Comparison of ENCODE assay signal across 8 cellular contexts in genomic region chr14:35121026-35121886, GRCh38. TPM values are rescaled to one million over a fixed set of nuclear protein-coding genes. Genes with fewer than 3 reads are reported as not detected.
DNase-seq lines count a peak whose midpoint lies in the region; ATAC-seq, FAIRE-seq and TF ChIP-seq lines count a peak whose summit lies in the region.

No MANE protein-coding gene starts in this region.

- BruUV-seq in K562 (replicated peaks; lab: Mats Ljungman, UMichigan) (TSS peak; percentile 78), HepG2 (replicated peaks; lab: Mats Ljungman, UMichigan) (no TSS peak)

- TF ChIP-seq EP300 in K562 (IDR thresholded peaks at IDR 0.05; ENCODE audit: low read length) (no peak), HepG2 (IDR thresholded peaks at IDR 0.05; ENCODE audit: low read depth in 2 of 2, low read length in 2 of 2) (peak in 1 of 2 experiments; percentile 41; a peak in 1 of 4 replicates), HepG2 (CRISPR knock-in tag; IDR thresholded peaks at IDR 0.05; ENCODE audit: borderline replicate concordance) (no peak)

- H3K4me2 ChIP-seq in K562 (ENCODE audit: insufficient read depth, low read length) (peak overlapping the region; percentile 94), HepG2 (ENCODE audit: low read depth, low read length) (peak overlapping the region; percentile 86)

- peak; percentile 24 for DNase-seq in NCI-H2227 (lab: John Stamatoyannopoulos, UW; ENCODE audit: unreplicated experiment)
- no peak for DNase-seq in NCI-H2227 treated with DMSO at 0.1 percent for 48 hours (lab: John Stamatoyannopoulos, UW)
- DNase-seq in MG63: peak; percentile 15
- DNase-seq in K562 (ENCODE audit: extremely low read depth in 1 of 4, low spot score in 3 of 4): peak in 2 of 4 experiments; percentile 45 to 89
- DNase-seq in HepG2 (ENCODE audit: low spot score): no peak
- peak in 1 of 2 donors; percentile 22 for DNase-seq in tibial artery
- no peak for DNase-seq in posterior vena cava (ENCODE audit: low spot score)

- CTCF ChIA-PET in K562 (lab: Yijun Ruan, JAX; ENCODE audit: low intra/inter-chr PET ratio) (no interaction called here), HepG2 (lab: Yijun Ruan, JAX; ENCODE audit: low intra/inter-chr PET ratio, low total read pairs) (no interaction called here)

- H2AFZ ChIP-seq in K562 (ENCODE audit: low read depth, low read length) (peak overlapping the region; percentile 97), HepG2 (ENCODE audit: low read length) (peak overlapping the region; percentile 94)

- H3K36me3 ChIP-seq in MG63 (peaks cover 4% of the 10 kb centered on the region), K562 (ENCODE audit: control insufficient read depth, insufficient read depth, low read length) (peaks cover 10% of the 10 kb centered on the region; the same call in 2 of the 3 replicates), HepG2 (replicated peaks in 1 of 2; ENCODE audit: control insufficient read depth in 1 of 2, insufficient read depth in 2 of 2, low read length in 2 of 2) (peaks cover 4 to 6% of the 10 kb centered on the region in 2 experiments; a peak in 4 of 5 replicates), tibial artery (peaks cover 0 to 4% (median 0%) of the 10 kb centered on the region in 3 donors)

- no peak for TF ChIP-seq RAD21 in K562 (CRISPR knock-in tag; conservative IDR thresholded peaks at IDR 0.05 in 1 of 2, IDR thresholded peaks at IDR 0.05 in 1 of 2)
- no peak for TF ChIP-seq RAD21 in HepG2 (CRISPR knock-in tag; IDR thresholded peaks at IDR 0.05)

- ATAC-seq in K562 (no peak), HepG2 (no peak), GM21515 (IDR thresholded peaks at IDR 0.05; ENCODE audit: unreplicated experiment) (no peak)

- TF ChIP-seq CTCF in K562 (IDR thresholded peaks at IDR 0.05 in 2 of 3, conservative IDR thresholded peaks at IDR 0.05 in 1 of 3; ENCODE audit: insufficient read depth in 2 of 3, low read depth in 1 of 3, low read length in 3 of 3) (no peak), HepG2 (CRISPR knock-in tag; IDR thresholded peaks at IDR 0.05) (no peak), tibial artery (IDR thresholded peaks at IDR 0.05) (no peak)

- in situ Hi-C loops in K562 (cut with MboI) (no loop called here), HepG2 (cut with HindIII; ENCODE audit: extremely low pct_ligation_motif_present, low pct_unique_long_range_greater_than_20kb) (loop anchor here (5.0 kb wide), 1 partner anchor 286 kb away; no protein-coding TSS in a partner anchor)

- H3K9ac ChIP-seq in K562 (ENCODE audit: insufficient read depth in 1 of 2, low read depth in 2 of 2, low read length in 2 of 2) (peak overlapping the region; percentile 94 to 96), HepG2 (ENCODE audit: insufficient read depth, low read depth, low read length) (peak overlapping the region; percentile 90)

- H3K79me2 ChIP-seq in K562 (ENCODE audit: control insufficient read depth, insufficient read depth, low read length): peaks cover 47% of the 10 kb centered on the region
- peaks cover 39% of the 10 kb centered on the region for H3K79me2 ChIP-seq in HepG2 (ENCODE audit: insufficient read depth, low read length)

- peak; percentile 69; the same call in 1 of the 2 replicates for TF ChIP-seq POLR2A in K562 (conservative IDR thresholded peaks at IDR 0.05)
- no peak for TF ChIP-seq POLR2A in HepG2 (IDR thresholded peaks at IDR 0.05; ENCODE audit: insufficient read depth in 1 of 2, low read depth in 2 of 2, low read length in 2 of 2)

- FAIRE-seq in K562 (lab: Jason Lieb, UNC) (peak; percentile 23), HepG2 (lab: Jason Lieb, UNC) (peak; percentile 79)

- peak overlapping the region; percentile 99 for H3K27ac ChIP-seq in K562 (ENCODE audit: extremely low read depth, low read depth, low read length)
- peak overlapping the region; percentile 91 for H3K27ac ChIP-seq in HepG2 (ENCODE audit: extremely low read length, insufficient read depth, low read length)
- peak overlapping the region; percentile 85 to 93 for H3K27ac ChIP-seq in tibial artery

- 2% methylated on average over 25 of the region's 34 CpGs for WGBS in K562 (ENCODE audit: insufficient coverage, low coverage, missing lambda C conversion rate)
- WGBS in HepG2 (ENCODE audit: low lambda C conversion rate): 52% methylated on average over 34 of the region's 34 CpGs

- no peaks in the 10 kb centered on the region for H3K27me3 ChIP-seq in MG63
- H3K27me3 ChIP-seq in K562 (ENCODE audit: control insufficient read depth in 2 of 2, insufficient read depth in 2 of 2, low read length in 2 of 2): no peaks in the 10 kb centered on the region
- peaks cover 0 to 5% of the 10 kb centered on the region in 2 experiments; a peak in 2 of 5 replicates for H3K27me3 ChIP-seq in HepG2 (ENCODE audit: control insufficient read depth in 1 of 2, insufficient read depth in 2 of 2, low read length in 2 of 2)
- no peaks in the 10 kb centered on the region for H3K27me3 ChIP-seq in tibial artery

- H3K4me3 ChIP-seq in MG63: peak overlapping the region; percentile 66
- peak overlapping the region; percentile 62 for H3K4me3 ChIP-seq in K562
- H3K4me3 ChIP-seq in HepG2 (replicated peaks in 1 of 3; ENCODE audit: insufficient read depth in 1 of 3, low read depth in 2 of 3, low read length in 3 of 3): peak overlapping the region; percentile 82 to 97 (median 86)
- peak overlapping the region; percentile 61 to 66 for H3K4me3 ChIP-seq in tibial artery

- POLR2A ChIA-PET in K562 (lab: Yijun Ruan, JAX): interaction anchor here (0.6 to 1.7 kb wide), 10 partner anchors 9 to 699 kb away, joined by 3 to 6 read pairs (median 4); partner anchors contain the start of genes CFL2, FAM177A1 and NFKBIA
- POLR2A ChIA-PET in HepG2 (lab: Yijun Ruan, JAX): interaction anchor here (0.5 to 4.5 kb wide), 33 partner anchors 10 to 705 kb away, joined by 3 to 78 read pairs (median 4); partner anchors contain the start of genes BAZ1A, BRMS1L, FAM177A1 and NFKBIA

- H3K9me1 ChIP-seq in K562 (ENCODE audit: control insufficient read depth, insufficient read depth, low read length): no peaks in the 10 kb centered on the region

- peaks cover 4 to 9% of the 10 kb centered on the region in 2 experiments; a peak in 3 of 5 replicates for H3K4me1 ChIP-seq in K562 (replicated peaks in 1 of 2; ENCODE audit: control insufficient read depth in 2 of 2, insufficient read depth in 2 of 2, low read length in 2 of 2)
- H3K4me1 ChIP-seq in HepG2 (ENCODE audit: insufficient read depth, low read length): peaks cover 65% of the 10 kb centered on the region
- peaks cover 3 to 49% (median 25%) of the 10 kb centered on the region in 4 donors for H3K4me1 ChIP-seq in tibial artery

- H3K9me3 ChIP-seq in MG63 (no peaks in the 10 kb centered on the region), K562 (replicated peaks; ENCODE audit: control insufficient read depth, insufficient read depth, low read depth, low read length) (no peaks in the 10 kb centered on the region), HepG2 (ENCODE audit: low read length) (no peaks in the 10 kb centered on the region), tibial artery (no peaks in the 10 kb centered on the region)

- intact Hi-C loops in K562 (cut with micrococcal nuclease): loop anchor here (5.0 to 10.0 kb wide), 2 partner anchors 139 to 246 kb away; partner anchors contain the start of genes BAZ1A and SRP54
- intact Hi-C loops in HepG2 (cut with micrococcal nuclease; ENCODE audit: unreplicated experiment): loop anchor here (10.0 kb wide), 2 partner anchors 446 to 684 kb away; partner anchors contain the start of gene RALGAPA1
- intact Hi-C loops in tibial artery (cut with DNase I; ENCODE audit: low total_unique reads): loop anchor here (5.0 kb wide), 3 partner anchors 74 to 286 kb away; partner anchors contain the start of genes FAM177A1 and SRP54
- intact Hi-C loops in posterior vena cava (cut with DNase I): loop anchor here in 1 of 2 donors (10.0 kb wide), 1 partner anchor 294 kb away; no protein-coding TSS in a partner anchor

- no peaks in the 10 kb centered on the region for H4K20me1 ChIP-seq in K562 (replicated peaks; ENCODE audit: control insufficient read depth, insufficient read depth, low read length)
- H4K20me1 ChIP-seq in HepG2 (ENCODE audit: insufficient read depth, low read length): no peaks in the 10 kb centered on the region

RNA-seq across cellular contexts. Expression of gene PPP2R3C, which starts 0.5 kb away (rescaled TPM):
- total RNA-seq in MG63 (2014; rRNA removed; shearing (Covaris generic); ENCODE audit: low replicate concordance): 13.3 and 18.0 TPM in 2 replicates
- 14.8 and 29.4 TPM in 2 replicates for total RNA-seq in K562 (2011; cell fraction: chromatin; rRNA removed; ENCODE audit: low replicate concordance)
- total RNA-seq in K562 (2011; cell fraction: nucleolus; rRNA removed): 11.2 and 11.7 TPM in 2 replicates
- 18.0 and 26.2 TPM in 2 replicates for total RNA-seq in K562 (2011; cell fraction: nucleoplasm; rRNA removed)
- total RNA-seq in K562 (2014; rRNA removed): 22.7 and 28.9 TPM in 2 replicates
- total RNA-seq in K562 (2014; rRNA removed; fragmentation: Illumina TruSeq; extraction: Trizol): 24.0 and 24.7 TPM in 2 replicates
- 17.9 and 21.3 TPM in 2 replicates for total RNA-seq in K562 (2015; rRNA removed; fragmentation: Illumina TruSeq; extraction: Trizol)
- total RNA-seq in K562 (2021): 15.3 and 18.0 TPM in 2 replicates
- 16.1 and 22.7 TPM in 2 replicates for polyA plus RNA-seq in K562 (2011; rRNA removed)
- 3.3 and 4.4 TPM in 2 replicates for polyA plus RNA-seq in K562 (2011; cell fraction: cytosol; rRNA removed)
- 7.9 and 13.4 TPM in 2 replicates for polyA plus RNA-seq in K562 (2011; cell fraction: nucleus; rRNA removed)
- 22.4 and 29.6 TPM in 2 replicates for polyA plus RNA-seq in K562 (2012)
- 17.4 and 17.9 TPM in 2 replicates for polyA plus RNA-seq in K562 (2014; fragmentation: Illumina TruSeq; extraction: Trizol)
- polyA plus RNA-seq in K562 (2014; fragmentation: Nextera tagmentation; extraction: Ambion mirVana): 10 to 100 TPM; 41.9 to 43.3 TPM
- polyA plus RNA-seq in K562 (2014; rRNA removed): 14.7 and 17.2 TPM in 2 replicates
- 13.0 and 13.7 TPM in 2 replicates for polyA minus RNA-seq in K562 (2011; rRNA and poly(A)+ RNA removed)
- polyA minus RNA-seq in K562 (2011; cell fraction: cytosol; rRNA and poly(A)+ RNA removed): 4.6 and 5.6 TPM in 2 replicates
- polyA minus RNA-seq in K562 (2011; cell fraction: nucleus; rRNA and poly(A)+ RNA removed): 4.7 and 6.2 TPM in 2 replicates
- total RNA-seq in HepG2 (2016; rRNA removed; fragmentation: Illumina TruSeq; extraction: Trizol): 102 and 140 TPM in 2 replicates
- total RNA-seq in HepG2 (2016; cell fraction: cytosol; rRNA removed; fragmentation: Illumina TruSeq; extraction: Trizol; ENCODE audit: low read depth): 67.2 and 69.3 TPM in 2 replicates
- total RNA-seq in HepG2 (2016; cell fraction: insoluble cytoplasmic fraction; rRNA removed; fragmentation: Illumina TruSeq; extraction: Trizol): 103 and 132 TPM in 2 replicates
- 98.3 and 109 TPM in 2 replicates for total RNA-seq in HepG2 (2016; cell fraction: membrane; rRNA removed; fragmentation: Illumina TruSeq; extraction: Trizol)
- 70.1 and 86.0 TPM in 2 replicates for total RNA-seq in HepG2 (2016; cell fraction: nucleus; rRNA removed; fragmentation: Illumina TruSeq; extraction: Trizol)
- polyA plus RNA-seq in HepG2 (2011; rRNA removed): 49.5 and 63.4 TPM in 2 replicates
- 18.2 and 27.5 TPM in 2 replicates for polyA plus RNA-seq in HepG2 (2011; cell fraction: cytosol; rRNA removed)
- 44.1 and 44.3 TPM in 2 replicates for polyA plus RNA-seq in HepG2 (2011; cell fraction: nucleus; rRNA removed)
- polyA plus RNA-seq in HepG2 (2012): 81.6 and 81.7 TPM in 2 replicates
- 47.5 and 54.1 TPM in 2 replicates for polyA plus RNA-seq in HepG2 (2016; cell fraction: cytosol; fragmentation: Illumina TruSeq; extraction: Trizol; ENCODE audit: low read depth)
- 104 and 106 TPM in 2 replicates for polyA plus RNA-seq in HepG2 (2016; cell fraction: insoluble cytoplasmic fraction; fragmentation: Illumina TruSeq; extraction: Trizol; ENCODE audit: low read depth)
- 73.5 and 78.8 TPM in 2 replicates for polyA plus RNA-seq in HepG2 (2016; cell fraction: membrane; fragmentation: Illumina TruSeq; extraction: Trizol; ENCODE audit: low read depth)
- 113 and 121 TPM in 2 replicates for polyA plus RNA-seq in HepG2 (2016; cell fraction: nucleus; fragmentation: Illumina TruSeq; extraction: Trizol; ENCODE audit: insufficient read depth, low read depth)
- polyA minus RNA-seq in HepG2 (2011; rRNA and poly(A)+ RNA removed; ENCODE audit: low replicate concordance): 10.0 and 16.5 TPM in 2 replicates
- polyA minus RNA-seq in HepG2 (2011; cell fraction: cytosol; rRNA and poly(A)+ RNA removed): 18.3 and 22.6 TPM in 2 replicates
- polyA minus RNA-seq in HepG2 (2011; cell fraction: nucleus; rRNA and poly(A)+ RNA removed): 63.3 and 75.2 TPM in 2 replicates
- total RNA-seq in posterior vena cava: 10 to 100 TPM; 41.6 to 49.8 TPM

RNA-seq across cellular contexts. Expression of gene PRORP, which starts 1.1 kb away (rescaled TPM):
- 17.8 and 21.2 TPM in 2 replicates for total RNA-seq in MG63 (2014; rRNA removed; shearing (Covaris generic); ENCODE audit: low replicate concordance)
- total RNA-seq in K562 (2011; cell fraction: chromatin; rRNA removed; ENCODE audit: low replicate concordance): 29.5 and 45.8 TPM in 2 replicates
- 17.3 and 18.7 TPM in 2 replicates for total RNA-seq in K562 (2011; cell fraction: nucleolus; rRNA removed)
- total RNA-seq in K562 (2011; cell fraction: nucleoplasm; rRNA removed): 23.2 and 27.3 TPM in 2 replicates
- total RNA-seq in K562 (2014; rRNA removed): 21.9 and 23.1 TPM in 2 replicates
- 34.7 and 42.1 TPM in 2 replicates for total RNA-seq in K562 (2014; rRNA removed; fragmentation: Illumina TruSeq; extraction: Trizol)
- 36.2 and 37.0 TPM in 2 replicates for total RNA-seq in K562 (2015; rRNA removed; fragmentation: Illumina TruSeq; extraction: Trizol)
- 28.9 and 29.5 TPM in 2 replicates for total RNA-seq in K562 (2021)
- polyA plus RNA-seq in K562 (2011; rRNA removed): 31.1 and 40.2 TPM in 2 replicates
- polyA plus RNA-seq in K562 (2011; cell fraction: cytosol; rRNA removed): 18.8 and 20.3 TPM in 2 replicates
- polyA plus RNA-seq in K562 (2011; cell fraction: nucleus; rRNA removed): 23.2 and 23.8 TPM in 2 replicates
- 20.6 and 27.6 TPM in 2 replicates for polyA plus RNA-seq in K562 (2012)
- 31.0 and 45.9 TPM in 2 replicates for polyA plus RNA-seq in K562 (2014; fragmentation: Illumina TruSeq; extraction: Trizol)
- 10 to 100 TPM; 36.5 to 48.7 TPM for polyA plus RNA-seq in K562 (2014; fragmentation: Nextera tagmentation; extraction: Ambion mirVana)
- 24.6 and 28.1 TPM in 2 replicates for polyA plus RNA-seq in K562 (2014; rRNA removed)
- polyA minus RNA-seq in K562 (2011; rRNA and poly(A)+ RNA removed): 50.1 and 52.3 TPM in 2 replicates
- polyA minus RNA-seq in K562 (2011; cell fraction: cytosol; rRNA and poly(A)+ RNA removed): 13.4 and 15.4 TPM in 2 replicates
- polyA minus RNA-seq in K562 (2011; cell fraction: nucleus; rRNA and poly(A)+ RNA removed): 14.8 and 25.3 TPM in 2 replicates
- total RNA-seq in HepG2 (2016; rRNA removed; fragmentation: Illumina TruSeq; extraction: Trizol): 88.7 and 131 TPM in 2 replicates
- 13.8 and 16.8 TPM in 2 replicates for total RNA-seq in HepG2 (2016; cell fraction: cytosol; rRNA removed; fragmentation: Illumina TruSeq; extraction: Trizol; ENCODE audit: low read depth)
- total RNA-seq in HepG2 (2016; cell fraction: insoluble cytoplasmic fraction; rRNA removed; fragmentation: Illumina TruSeq; extraction: Trizol): 92.4 and 130 TPM in 2 replicates
- 35.4 and 42.4 TPM in 2 replicates for total RNA-seq in HepG2 (2016; cell fraction: membrane; rRNA removed; fragmentation: Illumina TruSeq; extraction: Trizol)
- 90.7 and 94.1 TPM in 2 replicates for total RNA-seq in HepG2 (2016; cell fraction: nucleus; rRNA removed; fragmentation: Illumina TruSeq; extraction: Trizol)
- polyA plus RNA-seq in HepG2 (2011; rRNA removed): 39.5 and 48.9 TPM in 2 replicates
- 31.7 and 35.0 TPM in 2 replicates for polyA plus RNA-seq in HepG2 (2011; cell fraction: cytosol; rRNA removed)
- polyA plus RNA-seq in HepG2 (2011; cell fraction: nucleus; rRNA removed): 48.8 and 58.1 TPM in 2 replicates
- 28.3 and 37.5 TPM in 2 replicates for polyA plus RNA-seq in HepG2 (2012)
- polyA plus RNA-seq in HepG2 (2016; cell fraction: cytosol; fragmentation: Illumina TruSeq; extraction: Trizol; ENCODE audit: low read depth): 19.5 and 19.9 TPM in 2 replicates
- 109 and 122 TPM in 2 replicates for polyA plus RNA-seq in HepG2 (2016; cell fraction: insoluble cytoplasmic fraction; fragmentation: Illumina TruSeq; extraction: Trizol; ENCODE audit: low read depth)
- polyA plus RNA-seq in HepG2 (2016; cell fraction: membrane; fragmentation: Illumina TruSeq; extraction: Trizol; ENCODE audit: low read depth): 35.4 and 36.9 TPM in 2 replicates
- polyA plus RNA-seq in HepG2 (2016; cell fraction: nucleus; fragmentation: Illumina TruSeq; extraction: Trizol; ENCODE audit: insufficient read depth, low read depth): 57.9 and 59.7 TPM in 2 replicates
- polyA minus RNA-seq in HepG2 (2011; rRNA and poly(A)+ RNA removed; ENCODE audit: low replicate concordance): 52.8 and 83.3 TPM in 2 replicates
- 20.3 and 21.2 TPM in 2 replicates for polyA minus RNA-seq in HepG2 (2011; cell fraction: cytosol; rRNA and poly(A)+ RNA removed)
- 93.3 and 97.1 TPM in 2 replicates for polyA minus RNA-seq in HepG2 (2011; cell fraction: nucleus; rRNA and poly(A)+ RNA removed)
- 10 to 100 TPM; 19.1 to 21.7 TPM for total RNA-seq in posterior vena cava

Comparison
In these comparisons a context has a peak if more than half of its experiments do, and no peak if none do; other contexts are left out.
1. DNase-seq: peak in NCI-H2227 (single experiment) and MG63 (single experiment); none in NCI-H2227 treated with DMSO at 0.1 percent for 48 hours (single experiment), HepG2 (single experiment) and posterior vena cava (single experiment).
2. Peak in every context shown above with its lines, with median percentiles within 50 percentile points of each other: H3K4me3 ChIP-seq and H3K27ac ChIP-seq.